ENCODE assay signal across 1 cellular context in the genomic region with DNA sequence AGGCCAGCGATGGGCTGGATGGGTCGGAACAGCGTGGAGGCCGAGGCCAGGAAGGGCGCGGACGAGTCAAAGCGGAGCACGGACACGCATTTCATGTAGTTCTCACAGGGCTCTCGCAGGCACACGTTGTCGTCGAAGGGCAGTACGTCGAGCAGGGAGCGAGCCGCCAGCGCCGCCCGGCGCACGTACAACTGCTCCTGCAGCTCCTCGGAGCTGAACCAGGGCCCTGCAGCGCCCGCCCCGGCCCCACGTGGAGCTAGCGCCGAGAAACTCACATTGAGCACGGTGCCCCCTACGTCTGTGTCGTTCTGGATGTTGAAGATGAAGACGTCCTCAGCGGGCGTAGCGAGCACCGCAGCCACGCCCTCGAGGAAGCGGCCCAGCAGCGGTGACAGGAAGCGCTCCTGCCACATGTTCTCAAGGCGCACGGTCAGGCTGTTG.
TF ChIP-seq lines count a peak whose summit lies in the region.

No MANE protein-coding gene starts in this region.

TF ChIP-seq in GM23338, 12 proteins besides CTCF, POLR2A, EP300 and RAD21 (continued from another document):
- TF ChIP-seq, protein P1, sequence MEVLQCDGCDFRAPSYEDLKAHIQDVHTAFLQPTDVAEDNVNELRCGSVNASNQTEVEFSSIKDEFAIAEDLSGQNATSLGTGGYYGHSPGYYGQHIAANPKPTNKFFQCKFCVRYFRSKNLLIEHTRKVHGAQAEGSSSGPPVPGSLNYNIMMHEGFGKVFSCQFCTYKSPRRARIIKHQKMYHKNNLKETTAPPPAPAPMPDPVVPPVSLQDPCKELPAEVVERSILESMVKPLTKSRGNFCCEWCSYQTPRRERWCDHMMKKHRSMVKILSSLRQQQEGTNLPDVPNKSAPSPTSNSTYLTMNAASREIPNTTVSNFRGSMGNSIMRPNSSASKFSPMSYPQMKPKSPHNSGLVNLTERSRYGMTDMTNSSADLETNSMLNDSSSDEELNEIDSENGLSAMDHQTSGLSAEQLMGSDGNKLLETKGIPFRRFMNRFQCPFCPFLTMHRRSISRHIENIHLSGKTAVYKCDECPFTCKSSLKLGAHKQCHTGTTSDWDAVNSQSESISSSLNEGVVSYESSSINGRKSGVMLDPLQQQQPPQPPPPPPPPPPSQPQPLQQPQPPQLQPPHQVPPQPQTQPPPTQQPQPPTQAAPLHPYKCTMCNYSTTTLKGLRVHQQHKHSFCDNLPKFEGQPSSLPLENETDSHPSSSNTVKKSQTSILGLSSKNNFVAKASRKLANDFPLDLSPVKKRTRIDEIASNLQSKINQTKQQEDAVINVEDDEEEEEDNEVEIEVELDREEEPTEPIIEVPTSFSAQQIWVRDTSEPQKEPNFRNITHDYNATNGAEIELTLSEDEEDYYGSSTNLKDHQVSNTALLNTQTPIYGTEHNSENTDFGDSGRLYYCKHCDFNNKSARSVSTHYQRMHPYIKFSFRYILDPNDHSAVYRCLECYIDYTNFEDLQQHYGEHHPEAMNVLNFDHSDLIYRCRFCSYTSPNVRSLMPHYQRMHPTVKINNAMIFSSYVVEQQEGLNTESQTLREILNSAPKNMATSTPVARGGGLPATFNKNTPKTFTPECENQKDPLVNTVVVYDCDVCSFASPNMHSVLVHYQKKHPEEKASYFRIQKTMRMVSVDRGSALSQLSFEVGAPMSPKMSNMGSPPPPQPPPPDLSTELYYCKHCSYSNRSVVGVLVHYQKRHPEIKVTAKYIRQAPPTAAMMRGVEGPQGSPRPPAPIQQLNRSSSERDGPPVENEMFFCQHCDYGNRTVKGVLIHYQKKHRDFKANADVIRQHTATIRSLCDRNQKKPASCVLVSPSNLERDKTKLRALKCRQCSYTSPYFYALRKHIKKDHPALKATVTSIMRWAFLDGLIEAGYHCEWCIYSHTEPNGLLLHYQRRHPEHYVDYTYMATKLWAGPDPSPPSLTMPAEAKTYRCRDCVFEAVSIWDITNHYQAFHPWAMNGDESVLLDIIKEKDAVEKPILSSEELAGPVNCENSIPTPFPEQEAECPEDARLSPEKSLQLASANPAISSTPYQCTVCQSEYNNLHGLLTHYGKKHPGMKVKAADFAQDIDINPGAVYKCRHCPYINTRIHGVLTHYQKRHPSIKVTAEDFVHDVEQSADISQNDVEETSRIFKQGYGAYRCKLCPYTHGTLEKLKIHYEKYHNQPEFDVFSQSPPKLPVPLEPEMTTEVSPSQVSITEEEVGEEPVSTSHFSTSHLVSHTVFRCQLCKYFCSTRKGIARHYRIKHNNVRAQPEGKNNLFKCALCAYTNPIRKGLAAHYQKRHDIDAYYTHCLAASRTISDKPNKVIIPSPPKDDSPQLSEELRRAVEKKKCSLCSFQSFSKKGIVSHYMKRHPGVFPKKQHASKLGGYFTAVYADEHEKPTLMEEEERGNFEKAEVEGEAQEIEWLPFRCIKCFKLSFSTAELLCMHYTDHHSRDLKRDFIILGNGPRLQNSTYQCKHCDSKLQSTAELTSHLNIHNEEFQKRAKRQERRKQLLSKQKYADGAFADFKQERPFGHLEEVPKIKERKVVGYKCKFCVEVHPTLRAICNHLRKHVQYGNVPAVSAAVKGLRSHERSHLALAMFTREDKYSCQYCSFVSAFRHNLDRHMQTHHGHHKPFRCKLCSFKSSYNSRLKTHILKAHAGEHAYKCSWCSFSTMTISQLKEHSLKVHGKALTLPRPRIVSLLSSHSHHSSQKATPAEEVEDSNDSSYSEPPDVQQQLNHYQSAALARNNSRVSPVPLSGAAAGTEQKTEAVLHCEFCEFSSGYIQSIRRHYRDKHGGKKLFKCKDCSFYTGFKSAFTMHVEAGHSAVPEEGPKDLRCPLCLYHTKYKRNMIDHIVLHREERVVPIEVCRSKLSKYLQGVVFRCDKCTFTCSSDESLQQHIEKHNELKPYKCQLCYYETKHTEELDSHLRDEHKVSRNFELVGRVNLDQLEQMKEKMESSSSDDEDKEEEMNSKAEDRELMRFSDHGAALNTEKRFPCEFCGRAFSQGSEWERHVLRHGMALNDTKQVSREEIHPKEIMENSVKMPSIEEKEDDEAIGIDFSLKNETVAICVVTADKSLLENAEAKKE (CRISPR knock-in tag; IDR thresholded peaks at IDR 0.05), result no peak
- TF ChIP-seq CREB1 (CRISPR knock-in tag; IDR thresholded peaks at IDR 0.05; ENCODE audit: low read depth) (no peak), NANOG (IDR thresholded peaks at IDR 0.05; ENCODE audit: borderline replicate concordance) (no peak)
- TF ChIP-seq, protein P2, sequence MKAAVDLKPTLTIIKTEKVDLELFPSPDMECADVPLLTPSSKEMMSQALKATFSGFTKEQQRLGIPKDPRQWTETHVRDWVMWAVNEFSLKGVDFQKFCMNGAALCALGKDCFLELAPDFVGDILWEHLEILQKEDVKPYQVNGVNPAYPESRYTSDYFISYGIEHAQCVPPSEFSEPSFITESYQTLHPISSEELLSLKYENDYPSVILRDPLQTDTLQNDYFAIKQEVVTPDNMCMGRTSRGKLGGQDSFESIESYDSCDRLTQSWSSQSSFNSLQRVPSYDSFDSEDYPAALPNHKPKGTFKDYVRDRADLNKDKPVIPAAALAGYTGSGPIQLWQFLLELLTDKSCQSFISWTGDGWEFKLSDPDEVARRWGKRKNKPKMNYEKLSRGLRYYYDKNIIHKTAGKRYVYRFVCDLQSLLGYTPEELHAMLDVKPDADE (IDR thresholded peaks at IDR 0.05), result no peak
